Comparison of ENCODE assay signal across 8 cellular contexts in the genomic region with DNA sequence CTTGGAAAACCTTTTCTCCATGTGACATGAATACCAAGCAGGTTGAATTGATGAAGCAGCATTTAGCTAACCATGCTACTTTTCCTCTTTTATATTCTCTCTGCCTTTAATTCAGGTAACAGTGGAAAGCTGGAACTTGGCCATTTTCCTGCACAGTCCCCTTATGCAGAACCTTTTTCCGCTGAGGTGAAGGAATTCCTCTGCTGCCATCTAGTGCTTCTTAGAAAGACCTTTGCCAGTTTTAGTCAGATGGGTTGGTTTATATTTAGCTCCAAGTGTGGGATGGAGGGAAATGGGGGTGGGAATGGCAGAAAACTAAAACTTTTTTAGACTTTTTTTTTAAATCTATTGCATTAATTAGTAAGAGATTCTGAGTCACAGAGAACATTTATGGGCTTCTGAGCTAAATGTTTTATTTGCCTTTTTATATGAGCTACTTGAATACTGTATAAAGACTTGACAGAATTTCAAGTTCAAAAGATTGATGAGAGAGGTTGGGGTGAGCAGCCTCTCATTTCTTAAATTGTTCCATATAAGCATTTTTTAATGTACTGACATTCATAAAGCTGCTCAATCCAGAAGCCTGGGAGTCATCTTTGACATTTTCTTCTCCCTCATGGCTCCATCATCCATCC.
DNase-seq lines count a peak whose midpoint lies in the region; ATAC-seq and TF ChIP-seq lines count a peak whose summit lies in the region.

No MANE protein-coding gene starts in this region.

- TF ChIP-seq CTCF in 22Rv1 (IDR thresholded peaks at IDR 0.05) (peak; percentile 81), osteoblast (IDR thresholded peaks at IDR 0.05; ENCODE audit: extremely low read depth, low read depth, low read length) (peak; percentile 68)

- H4K20me1 ChIP-seq in osteoblast (ENCODE audit: insufficient read depth, low read length), result no peaks in the 10 kb centered on the region

- no peak overlapping the region for H3K4me2 ChIP-seq in osteoblast (ENCODE audit: insufficient read depth, low read length)

- ATAC-seq in GM18502 (IDR thresholded peaks at IDR 0.05; ENCODE audit: poor library complexity, unreplicated experiment), result peak; percentile 48

- no peak overlapping the region for H3K27ac ChIP-seq in 22Rv1
- no peak overlapping the region for H3K27ac ChIP-seq in SJSA1
- no peak overlapping the region for H3K27ac ChIP-seq in osteoblast (ENCODE audit: low read depth, low read length)

- DNase-seq in NAMALWA (ENCODE audit: low spot score), result peak; percentile 36
- peak; percentile 41 to 54 for DNase-seq in SJSA1 (ENCODE audit: low read depth in 1 of 2, low spot score in 2 of 2)
- DNase-seq in fibroblast of peridontal ligament (ENCODE audit: extremely low read depth), result peak; percentile 83
- no peak for DNase-seq in osteoblast (ENCODE audit: insufficient read length, low spot score, missing footprints)
- no peak for DNase-seq in activated CD8-positive, alpha-beta memory T cell treated with anti-CD3 and anti-CD28 coated beads for 24 hours
- DNase-seq in mesenteric fat pad (ENCODE audit: low spot score), result no peak

- no peaks in the 10 kb centered on the region for H3K9me3 ChIP-seq in SJSA1 (replicated peaks)
- H3K9me3 ChIP-seq in osteoblast (ENCODE audit: low read depth, low read length), result no peaks in the 10 kb centered on the region

- peaks cover 27% of the 10 kb centered on the region for H3K4me1 ChIP-seq in SJSA1 (replicated peaks)
- no peaks in the 10 kb centered on the region for H3K4me1 ChIP-seq in osteoblast (ENCODE audit: insufficient read depth, low read length)

- H2AFZ ChIP-seq in osteoblast (ENCODE audit: low read length), result no peak overlapping the region

- H3K4me3 ChIP-seq in SJSA1, result no peak overlapping the region
- no peak overlapping the region for H3K4me3 ChIP-seq in osteoblast (ENCODE audit: insufficient read depth, low read length)

- H3K36me3 ChIP-seq in SJSA1, result no peaks in the 10 kb centered on the region
- H3K36me3 ChIP-seq in osteoblast (ENCODE audit: insufficient read depth, low read length), result no peaks in the 10 kb centered on the region

- no peaks in the 10 kb centered on the region for H3K27me3 ChIP-seq in SJSA1 (replicated peaks)
- no peaks in the 10 kb centered on the region for H3K27me3 ChIP-seq in osteoblast (ENCODE audit: insufficient read depth, low read length)

- H3K79me2 ChIP-seq in osteoblast (ENCODE audit: insufficient read depth, low read length), result no peaks in the 10 kb centered on the region

Comparison
In these comparisons a context has a peak if more than half of its experiments do, and no peak if none do; other contexts are left out.
1. DNase-seq: peak in NAMALWA (single experiment), SJSA1 (2 of 2) and fibroblast of peridontal ligament (single experiment); none in osteoblast (single experiment), activated CD8-positive, alpha-beta memory T cell treated with anti-CD3 and anti-CD28 coated beads for 24 hours (single experiment) and mesenteric fat pad (single experiment).